1 cellular context compared by ENCODE assay signal in genomic region chr4:74230902-74231499, GRCh38.
TF ChIP-seq lines count a peak whose summit lies in the region.

No MANE protein-coding gene starts in this region.

TF ChIP-seq in GM12878, 131 proteins besides CTCF, POLR2A, EP300 and RAD21 (continued from another document):
- TF ChIP-seq, protein P1, sequence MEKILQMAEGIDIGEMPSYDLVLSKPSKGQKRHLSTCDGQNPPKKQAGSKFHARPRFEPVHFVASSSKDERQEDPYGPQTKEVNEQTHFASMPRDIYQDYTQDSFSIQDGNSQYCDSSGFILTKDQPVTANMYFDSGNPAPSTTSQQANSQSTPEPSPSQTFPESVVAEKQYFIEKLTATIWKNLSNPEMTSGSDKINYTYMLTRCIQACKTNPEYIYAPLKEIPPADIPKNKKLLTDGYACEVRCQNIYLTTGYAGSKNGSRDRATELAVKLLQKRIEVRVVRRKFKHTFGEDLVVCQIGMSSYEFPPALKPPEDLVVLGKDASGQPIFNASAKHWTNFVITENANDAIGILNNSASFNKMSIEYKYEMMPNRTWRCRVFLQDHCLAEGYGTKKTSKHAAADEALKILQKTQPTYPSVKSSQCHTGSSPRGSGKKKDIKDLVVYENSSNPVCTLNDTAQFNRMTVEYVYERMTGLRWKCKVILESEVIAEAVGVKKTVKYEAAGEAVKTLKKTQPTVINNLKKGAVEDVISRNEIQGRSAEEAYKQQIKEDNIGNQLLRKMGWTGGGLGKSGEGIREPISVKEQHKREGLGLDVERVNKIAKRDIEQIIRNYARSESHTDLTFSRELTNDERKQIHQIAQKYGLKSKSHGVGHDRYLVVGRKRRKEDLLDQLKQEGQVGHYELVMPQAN (conservative IDR thresholded peaks at IDR 0.05), result no peak
- TF ChIP-seq, protein P2, sequence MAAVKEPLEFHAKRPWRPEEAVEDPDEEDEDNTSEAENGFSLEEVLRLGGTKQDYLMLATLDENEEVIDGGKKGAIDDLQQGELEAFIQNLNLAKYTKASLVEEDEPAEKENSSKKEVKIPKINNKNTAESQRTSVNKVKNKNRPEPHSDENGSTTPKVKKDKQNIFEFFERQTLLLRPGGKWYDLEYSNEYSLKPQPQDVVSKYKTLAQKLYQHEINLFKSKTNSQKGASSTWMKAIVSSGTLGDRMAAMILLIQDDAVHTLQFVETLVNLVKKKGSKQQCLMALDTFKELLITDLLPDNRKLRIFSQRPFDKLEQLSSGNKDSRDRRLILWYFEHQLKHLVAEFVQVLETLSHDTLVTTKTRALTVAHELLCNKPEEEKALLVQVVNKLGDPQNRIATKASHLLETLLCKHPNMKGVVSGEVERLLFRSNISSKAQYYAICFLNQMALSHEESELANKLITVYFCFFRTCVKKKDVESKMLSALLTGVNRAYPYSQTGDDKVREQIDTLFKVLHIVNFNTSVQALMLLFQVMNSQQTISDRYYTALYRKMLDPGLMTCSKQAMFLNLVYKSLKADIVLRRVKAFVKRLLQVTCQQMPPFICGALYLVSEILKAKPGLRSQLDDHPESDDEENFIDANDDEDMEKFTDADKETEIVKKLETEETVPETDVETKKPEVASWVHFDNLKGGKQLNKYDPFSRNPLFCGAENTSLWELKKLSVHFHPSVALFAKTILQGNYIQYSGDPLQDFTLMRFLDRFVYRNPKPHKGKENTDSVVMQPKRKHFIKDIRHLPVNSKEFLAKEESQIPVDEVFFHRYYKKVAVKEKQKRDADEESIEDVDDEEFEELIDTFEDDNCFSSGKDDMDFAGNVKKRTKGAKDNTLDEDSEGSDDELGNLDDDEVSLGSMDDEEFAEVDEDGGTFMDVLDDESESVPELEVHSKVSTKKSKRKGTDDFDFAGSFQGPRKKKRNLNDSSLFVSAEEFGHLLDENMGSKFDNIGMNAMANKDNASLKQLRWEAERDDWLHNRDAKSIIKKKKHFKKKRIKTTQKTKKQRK (IDR thresholded peaks at IDR 0.05; ENCODE audit: low read depth, low read length), result no peak
- TF ChIP-seq CEBPB (IDR thresholded peaks at IDR 0.05; ENCODE audit: borderline replicate concordance in 1 of 2, low read depth in 2 of 2, low read length in 2 of 2), result no peak
- no peak for TF ChIP-seq TAF1 (IDR thresholded peaks at IDR 0.05; ENCODE audit: borderline replicate concordance, low read depth, low read length)
